Comparison of ENCODE assay signal across 1 cellular context in the genomic region with DNA sequence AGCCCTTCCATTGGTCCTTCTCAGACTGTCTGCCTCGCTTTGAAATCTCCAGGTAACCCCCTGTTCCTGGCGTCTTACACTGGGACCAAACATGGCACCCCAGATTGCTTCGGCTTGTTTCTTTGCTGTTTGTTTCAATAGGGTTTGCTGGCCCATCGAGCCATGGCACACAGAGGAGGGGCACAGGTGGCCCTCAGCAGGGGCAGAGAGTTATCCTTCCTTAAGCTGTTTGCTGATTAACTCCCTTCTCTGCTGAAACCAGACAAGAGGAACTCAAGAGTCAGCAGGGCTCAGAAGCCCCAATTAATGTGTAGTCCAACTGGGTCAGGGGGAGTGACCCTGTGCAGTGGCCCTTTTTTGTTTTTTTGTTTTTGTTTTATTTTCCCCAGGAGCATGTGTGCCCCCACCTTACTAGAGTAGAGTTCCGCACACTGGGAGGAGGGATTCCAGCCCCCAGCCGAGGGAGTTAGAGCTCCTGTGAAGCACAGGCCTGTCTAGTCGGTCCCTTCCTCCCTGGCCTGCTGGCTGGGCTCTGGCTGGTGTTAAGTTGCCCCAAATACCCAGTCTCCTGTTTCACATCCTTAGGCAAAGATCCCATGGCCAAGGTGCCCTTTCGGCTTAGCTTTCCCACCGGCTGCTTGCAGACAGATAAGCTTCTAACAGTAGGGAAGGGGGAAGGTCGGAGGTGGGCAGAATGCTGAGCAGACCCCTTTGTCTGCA.
TF ChIP-seq lines count a peak whose summit lies in the region.

No MANE protein-coding gene starts in this region.

TF ChIP-seq in liver, 16 proteins besides CTCF, POLR2A, EP300 and RAD21 (continued from another document):
- TF ChIP-seq, protein P1, sequence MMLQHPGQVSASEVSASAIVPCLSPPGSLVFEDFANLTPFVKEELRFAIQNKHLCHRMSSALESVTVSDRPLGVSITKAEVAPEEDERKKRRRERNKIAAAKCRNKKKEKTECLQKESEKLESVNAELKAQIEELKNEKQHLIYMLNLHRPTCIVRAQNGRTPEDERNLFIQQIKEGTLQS (IDR thresholded peaks at IDR 0.05): no peak
- TF ChIP-seq, protein P2, sequence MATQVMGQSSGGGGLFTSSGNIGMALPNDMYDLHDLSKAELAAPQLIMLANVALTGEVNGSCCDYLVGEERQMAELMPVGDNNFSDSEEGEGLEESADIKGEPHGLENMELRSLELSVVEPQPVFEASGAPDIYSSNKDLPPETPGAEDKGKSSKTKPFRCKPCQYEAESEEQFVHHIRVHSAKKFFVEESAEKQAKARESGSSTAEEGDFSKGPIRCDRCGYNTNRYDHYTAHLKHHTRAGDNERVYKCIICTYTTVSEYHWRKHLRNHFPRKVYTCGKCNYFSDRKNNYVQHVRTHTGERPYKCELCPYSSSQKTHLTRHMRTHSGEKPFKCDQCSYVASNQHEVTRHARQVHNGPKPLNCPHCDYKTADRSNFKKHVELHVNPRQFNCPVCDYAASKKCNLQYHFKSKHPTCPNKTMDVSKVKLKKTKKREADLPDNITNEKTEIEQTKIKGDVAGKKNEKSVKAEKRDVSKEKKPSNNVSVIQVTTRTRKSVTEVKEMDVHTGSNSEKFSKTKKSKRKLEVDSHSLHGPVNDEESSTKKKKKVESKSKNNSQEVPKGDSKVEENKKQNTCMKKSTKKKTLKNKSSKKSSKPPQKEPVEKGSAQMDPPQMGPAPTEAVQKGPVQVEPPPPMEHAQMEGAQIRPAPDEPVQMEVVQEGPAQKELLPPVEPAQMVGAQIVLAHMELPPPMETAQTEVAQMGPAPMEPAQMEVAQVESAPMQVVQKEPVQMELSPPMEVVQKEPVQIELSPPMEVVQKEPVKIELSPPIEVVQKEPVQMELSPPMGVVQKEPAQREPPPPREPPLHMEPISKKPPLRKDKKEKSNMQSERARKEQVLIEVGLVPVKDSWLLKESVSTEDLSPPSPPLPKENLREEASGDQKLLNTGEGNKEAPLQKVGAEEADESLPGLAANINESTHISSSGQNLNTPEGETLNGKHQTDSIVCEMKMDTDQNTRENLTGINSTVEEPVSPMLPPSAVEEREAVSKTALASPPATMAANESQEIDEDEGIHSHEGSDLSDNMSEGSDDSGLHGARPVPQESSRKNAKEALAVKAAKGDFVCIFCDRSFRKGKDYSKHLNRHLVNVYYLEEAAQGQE (IDR thresholded peaks at IDR 0.05): no peak
- TF ChIP-seq FOXA2 (IDR thresholded peaks at IDR 0.05) (no peak), SP1 (IDR thresholded peaks at IDR 0.05) (no peak), FOXA1 (IDR thresholded peaks at IDR 0.05) (no peak), EGR1 (IDR thresholded peaks at IDR 0.05; ENCODE audit: low read depth in 2 of 2) (no peak), JUND (IDR thresholded peaks at IDR 0.05) (no peak)
